ENCODE assay signal across 1 cellular context in genomic region chr3:127951276-127951675, GRCh38.
TF ChIP-seq lines count a peak whose summit lies in the region.

No MANE protein-coding gene starts in this region.

TF ChIP-seq in HCT116, 20 proteins besides CTCF, POLR2A, EP300 and RAD21 (continued from another document):
- TF ChIP-seq REST (IDR thresholded peaks at IDR 0.05; ENCODE audit: low read depth) (no peak), POLR2AphosphoS5 (IDR thresholded peaks at IDR 0.05; ENCODE audit: low read depth, low read length) (no peak), SP1 (IDR thresholded peaks at IDR 0.05; ENCODE audit: low read depth) (no peak), JUND (IDR thresholded peaks at IDR 0.05) (no peak), ZNF274 (IDR thresholded peaks at IDR 0.05; ENCODE audit: low read depth, low read length) (no peak), CEBPB (IDR thresholded peaks at IDR 0.05; ENCODE audit: low read depth) (no peak), YY1 (IDR thresholded peaks at IDR 0.05; ENCODE audit: extremely low read depth, insufficient replicate concordance, low read depth, low read length) (no peak), EZH2phosphoT487 (IDR thresholded peaks at IDR 0.05; ENCODE audit: borderline replicate concordance) (no peak), EZH2 (IDR thresholded peaks at IDR 0.05) (no peak), CBX3 (IDR thresholded peaks at IDR 0.05; ENCODE audit: low read depth) (no peak), FOSL1 (IDR thresholded peaks at IDR 0.05; ENCODE audit: low read depth) (no peak), SRF (IDR thresholded peaks at IDR 0.05; ENCODE audit: low read depth) (no peak)
- TF ChIP-seq, protein P1, sequence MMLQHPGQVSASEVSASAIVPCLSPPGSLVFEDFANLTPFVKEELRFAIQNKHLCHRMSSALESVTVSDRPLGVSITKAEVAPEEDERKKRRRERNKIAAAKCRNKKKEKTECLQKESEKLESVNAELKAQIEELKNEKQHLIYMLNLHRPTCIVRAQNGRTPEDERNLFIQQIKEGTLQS (IDR thresholded peaks at IDR 0.05) = no peak
- TF ChIP-seq, protein P2, sequence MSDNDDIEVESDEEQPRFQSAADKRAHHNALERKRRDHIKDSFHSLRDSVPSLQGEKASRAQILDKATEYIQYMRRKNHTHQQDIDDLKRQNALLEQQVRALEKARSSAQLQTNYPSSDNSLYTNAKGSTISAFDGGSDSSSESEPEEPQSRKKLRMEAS (IDR thresholded peaks at IDR 0.05) = no peak
